In the genomic region with DNA sequence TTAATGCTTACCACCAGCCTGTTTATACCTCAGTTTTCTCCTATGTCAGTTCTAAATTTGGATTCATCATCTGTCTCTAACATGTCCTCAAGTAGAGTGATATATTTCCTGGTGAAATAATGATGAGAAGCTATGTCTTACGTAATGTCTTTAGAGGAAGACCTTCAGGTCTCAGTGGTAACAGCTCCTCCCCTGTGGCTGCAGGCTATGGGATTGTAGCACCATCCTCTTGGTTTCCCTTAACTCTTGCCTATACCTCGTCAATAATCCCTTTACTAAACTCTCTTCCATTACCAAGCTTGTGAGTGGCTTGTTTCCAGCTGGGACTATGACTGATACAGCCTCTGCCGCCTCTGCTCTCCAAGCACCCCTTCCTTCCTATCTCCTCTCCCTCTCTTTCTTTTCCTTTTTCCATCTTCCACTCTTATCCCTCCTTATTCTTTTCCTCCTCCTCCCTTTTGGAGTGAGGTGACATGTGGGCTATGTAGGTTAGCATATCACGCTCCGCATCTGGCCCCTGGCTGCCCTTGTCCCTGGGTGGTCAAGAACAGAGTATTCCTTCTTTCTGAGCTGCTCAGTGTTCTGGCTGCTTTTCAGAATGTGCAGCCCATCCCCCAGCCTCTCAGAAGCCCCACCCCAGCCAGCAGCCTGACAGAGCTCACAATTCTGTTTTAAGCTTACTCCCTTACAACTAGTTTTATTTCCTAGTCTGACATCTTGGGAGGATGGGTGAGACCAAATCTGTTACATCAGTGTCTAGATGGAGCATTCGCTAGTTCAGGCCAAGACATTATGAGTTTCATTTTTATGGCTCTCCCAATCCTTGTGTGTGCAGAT, we compare ENCODE assay signal across 8 cellular contexts.
DNase-seq lines count a peak whose midpoint lies in the region; ATAC-seq and TF ChIP-seq lines count a peak whose summit lies in the region.

No MANE protein-coding gene starts in this region.

- peaks cover 9% of the 10 kb centered on the region for H3K9me3 Mint-ChIP-seq in osteocyte (ENCODE audit: unreplicated experiment)

- DNase-seq in DMS153 (lab: John Stamatoyannopoulos, UW), result peak; percentile 10
- peak; percentile 70 for DNase-seq in NCI-H82 (lab: John Stamatoyannopoulos, UW)
- peak; percentile 47 for DNase-seq in fibroblast of pulmonary artery (ENCODE audit: low read depth)
- DNase-seq in osteocyte (ENCODE audit: extremely low spot score, unreplicated experiment), result no peak
- no peak for DNase-seq in effector CD8-positive, alpha-beta T cell (lab: John Stamatoyannopoulos, UW)
- no peak for DNase-seq in amniotic stem cell (lab: John Stamatoyannopoulos, UW)
- DNase-seq in activated CD4-positive, CD25-positive, alpha-beta regulatory T cell (lab: John Stamatoyannopoulos, UW), result no peak

- H3K4me3 ChIP-seq in fibroblast of pulmonary artery (replicated peaks; ENCODE audit: low read depth, low read length), result no peak overlapping the region

- ATAC-seq in GM18520 (IDR thresholded peaks at IDR 0.05; ENCODE audit: unreplicated experiment), result no peak

- H3K4me3 Mint-ChIP-seq in osteocyte (ENCODE audit: unreplicated experiment), result peak overlapping the region; percentile 49

- peaks cover 5% of the 10 kb centered on the region for H3K36me3 Mint-ChIP-seq in osteocyte (ENCODE audit: unreplicated experiment)

- TF ChIP-seq CTCF in fibroblast of pulmonary artery (IDR thresholded peaks at IDR 0.05; ENCODE audit: low read length, missing control alignments) (no peak), osteocyte (IDR thresholded peaks at IDR 0.05) (no peak)

- H3K27me3 Mint-ChIP-seq in osteocyte (ENCODE audit: unreplicated experiment), result no peaks in the 10 kb centered on the region

- peaks cover 57% of the 10 kb centered on the region for H3K4me1 Mint-ChIP-seq in osteocyte (ENCODE audit: unreplicated experiment)

- H3K27ac Mint-ChIP-seq in osteocyte (ENCODE audit: unreplicated experiment), result peak overlapping the region; percentile 97

Comparison
In these comparisons a context has a peak if more than half of its experiments do, and no peak if none do; other contexts are left out.
1. DNase-seq: peak in DMS153 (single experiment), NCI-H82 (single experiment) and fibroblast of pulmonary artery (single experiment); none in osteocyte (single experiment), effector CD8-positive, alpha-beta T cell (single experiment), amniotic stem cell (single experiment) and activated CD4-positive, CD25-positive, alpha-beta regulatory T cell (0 of 4).